Comparison of ENCODE assay signal across 17 cellular contexts in the genomic region with DNA sequence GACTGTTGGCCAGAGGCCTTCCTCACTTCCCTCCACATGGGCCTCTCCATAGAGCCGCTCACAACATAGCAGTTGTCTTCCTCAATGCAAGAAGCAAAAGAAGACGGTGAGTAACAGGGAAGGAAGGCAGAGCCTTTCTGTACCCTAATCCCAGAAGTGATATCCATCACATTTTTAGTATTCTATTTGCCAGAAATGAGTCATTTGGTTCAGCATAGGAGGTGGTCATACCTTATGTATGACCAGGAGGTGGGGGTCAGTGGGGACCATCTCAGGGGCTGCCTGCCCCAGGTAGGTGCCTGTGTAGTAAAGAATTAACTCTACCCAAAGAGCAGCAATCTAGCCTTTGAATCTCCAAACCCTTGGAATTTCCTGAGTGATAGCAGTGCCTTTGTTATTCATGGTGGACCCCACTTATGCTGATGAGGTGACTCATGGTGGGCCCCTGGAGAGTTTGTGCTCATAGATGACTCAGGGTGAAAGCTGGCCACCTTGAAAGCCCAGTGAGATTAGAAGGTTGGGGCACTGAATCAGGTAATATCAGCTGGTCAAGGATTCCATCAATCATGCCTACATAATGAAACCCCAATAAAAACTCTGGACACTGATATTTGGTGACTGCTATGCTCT.
A peak's percentile ranks its signal among the peaks of the same experiment; 100 is the strongest.
DNase-seq lines count a peak whose midpoint lies in the region; TF ChIP-seq lines count a peak whose summit lies in the region.
"Had no signal": no experiment of that assay in that cellular context is flagged by ENCODE, and none has a peak within 500 bp of the region (broad histone marks: within the 10 kb centered on the region; RNA-seq: fewer than 3 reads in every experiment).

No MANE protein-coding gene starts in this region.

- H4K5ac ChIP-seq in mesendoderm (ENCODE audit: low read length) = no peak overlapping the region

- no peak overlapping the region for H3K18ac ChIP-seq in mesendoderm (ENCODE audit: low read length)

- H3K79me2 ChIP-seq in mesendoderm (ENCODE audit: control insufficient read depth, insufficient read depth, low read length) = no peaks in the 10 kb centered on the region

- no peak overlapping the region for H2BK120ac ChIP-seq in mesendoderm (ENCODE audit: low read depth, low read length)

- no peak overlapping the region for H3K4me3 ChIP-seq in mesendoderm (ENCODE audit: low read length)
- no peak overlapping the region for H3K4me3 ChIP-seq in uterus

- H3K9me3 ChIP-seq in uterus = no peaks in the 10 kb centered on the region

- no peak overlapping the region for H3K4me2 ChIP-seq in mesendoderm (ENCODE audit: low read length)

- no peak overlapping the region for H4K8ac ChIP-seq in mesendoderm (ENCODE audit: low read depth, low read length)

- no peak for TF ChIP-seq POLR2A in uterus (IDR thresholded peaks at IDR 0.05)

- H3K27ac ChIP-seq in epithelial cell of prostate = peak overlapping the region; percentile 17
- no peak overlapping the region for H3K27ac ChIP-seq in mesendoderm (ENCODE audit: low read depth, low read length)
- no peak overlapping the region for H3K27ac ChIP-seq in uterus
- H3K27ac ChIP-seq: C4-2B, HL-60 had no signal

- H3K27me3 ChIP-seq in mesendoderm (ENCODE audit: insufficient read depth, low read length, poor library complexity) (no peaks in the 10 kb centered on the region), uterus (no peaks in the 10 kb centered on the region)

- H2AK5ac ChIP-seq in mesendoderm (ENCODE audit: low read length) = no peak overlapping the region

- TF ChIP-seq CTCF in uterus (IDR thresholded peaks at IDR 0.05) = no peak

- no peak overlapping the region for H3K9ac ChIP-seq in mesendoderm (ENCODE audit: low read length)

- no peak overlapping the region for H2BK5ac ChIP-seq in mesendoderm (ENCODE audit: low read length)

- no peaks in the 10 kb centered on the region for H3K79me1 ChIP-seq in mesendoderm (ENCODE audit: low read length)

- H3K4ac ChIP-seq in mesendoderm (ENCODE audit: low read depth, low read length) = no peak overlapping the region

- H3K36me3 ChIP-seq in mesendoderm (ENCODE audit: control insufficient read depth, insufficient read depth, low read length) (no peaks in the 10 kb centered on the region), uterus (no peaks in the 10 kb centered on the region)

- intact Hi-C loops in uterus (cut with DNase I; ENCODE audit: low total_unique reads) = no loop called here

- WGBS in mesendoderm (ENCODE audit: extremely low coverage, insufficient coverage, low lambda C conversion rate) = no CpG with 5 or more reads among the region's 2 CpGs

- no peak overlapping the region for H2BK15ac ChIP-seq in mesendoderm (replicated peaks; ENCODE audit: low read depth)

- DNase-seq in HT1080 (ENCODE audit: low read depth) (peak; percentile 23), T1000 (lab: John Stamatoyannopoulos, UW) (peak; percentile 3), epithelial cell of prostate (ENCODE audit: low read depth, low spot score) (no peak), mesendoderm (peak; percentile 72), uterus (no peak), mesenteric fat pad (ENCODE audit: low spot score) (no peak), amniotic stem cell (lab: John Stamatoyannopoulos, UW) (no peak)
- DNase-seq: H7, KG1, NCI-H1092, NCI-H146, NCI-H2107, NCI-H226, NCI-H524 treated with DMSO at 0.1 percent for 48 hours, SHP77 had no signal

- H3K23ac ChIP-seq in mesendoderm (ENCODE audit: low read length) = no peak overlapping the region

- H3K56ac ChIP-seq in mesendoderm (ENCODE audit: low read length) = no peak overlapping the region

- no peaks in the 10 kb centered on the region for H3K4me1 ChIP-seq in mesendoderm (ENCODE audit: control insufficient read depth, low read depth, low read length)
- H3K4me1 ChIP-seq in uterus = no peaks in the 10 kb centered on the region

Comparison
In these comparisons a context has a peak if more than half of its experiments do, and no peak if none do; other contexts are left out.
1. DNase-seq: peak in HT1080 (single experiment), T1000 (single experiment) and mesendoderm (single experiment); none in epithelial cell of prostate (single experiment), uterus (0 of 2), mesenteric fat pad (single experiment) and amniotic stem cell (single experiment).